20 cellular contexts compared by ENCODE assay signal in the genomic region with DNA sequence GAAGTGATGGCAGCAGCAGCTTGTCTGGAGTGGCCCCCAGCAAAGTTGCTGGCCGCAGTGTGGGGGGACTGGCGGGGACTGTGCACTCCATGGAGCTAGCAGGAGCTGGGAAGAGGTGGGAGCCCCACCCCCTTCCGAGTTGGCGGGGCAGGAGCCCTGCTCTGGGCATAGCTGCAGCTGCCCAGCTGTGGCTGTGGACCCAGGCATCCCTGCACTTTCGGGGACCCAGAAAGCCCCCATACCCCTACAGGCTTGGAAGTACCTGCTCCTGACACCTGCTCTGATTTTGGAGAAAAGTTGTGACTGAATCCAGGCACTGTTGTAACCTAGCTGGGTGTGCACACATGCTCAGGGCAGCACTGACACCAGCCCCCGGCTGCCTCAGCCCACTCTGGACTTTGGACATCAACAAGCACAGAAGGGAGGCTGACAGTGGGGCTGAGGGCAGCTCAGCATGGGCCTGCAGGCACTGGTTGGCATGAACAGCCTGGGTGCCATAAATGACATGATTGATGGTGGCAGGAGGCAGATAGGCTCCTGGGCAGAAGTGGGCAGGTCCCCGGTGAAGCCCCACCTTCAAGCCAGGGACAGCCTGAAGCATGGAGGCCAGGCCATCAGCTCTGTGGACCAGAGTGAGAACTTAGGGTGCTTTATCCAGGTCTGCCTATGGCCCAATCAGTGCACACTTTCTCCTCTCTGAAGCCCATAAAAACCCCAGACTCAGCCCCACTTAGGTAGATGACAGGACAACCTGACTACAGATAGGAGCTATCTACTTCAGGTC. TPM values are rescaled to one million over a fixed set of nuclear protein-coding genes. Genes with fewer than 3 reads are reported as not detected.
DNase-seq lines count a peak whose midpoint lies in the region; ATAC-seq, FAIRE-seq and TF ChIP-seq lines count a peak whose summit lies in the region.
"Had no signal": no experiment of that assay in that cellular context is flagged by ENCODE, and none has a peak within 500 bp of the region (broad histone marks: within the 10 kb centered on the region; RNA-seq: fewer than 3 reads in every experiment).

No MANE protein-coding gene starts in this region.

- intact Hi-C loops in K562 (cut with micrococcal nuclease): no loop called here
- intact Hi-C loops in right lobe of liver (cut with DNase I): no loop called here

- peaks cover 2% of the 10 kb centered on the region; the same call in 1 of the 2 replicates for H3K9me3 ChIP-seq in K562 (replicated peaks; ENCODE audit: control insufficient read depth, insufficient read depth, low read depth, low read length)
- H3K9me3 ChIP-seq in right lobe of liver: no peaks in the 10 kb centered on the region
- H3K9me3 ChIP-seq: HAP-1, SJCRH30 had no signal

- no peaks in the 10 kb centered on the region for H3K4me1 Mint-ChIP-seq in stimulated activated naive CD8-positive, alpha-beta T cell treated with anti-CD3 and anti-CD28 coated beads, Interleukin-15, amount 100 ng/mL, for 72 hours

- no peaks in the 10 kb centered on the region for H3K9me1 ChIP-seq in K562 (ENCODE audit: control insufficient read depth, insufficient read depth, low read length)

- peaks cover 33% of the 10 kb centered on the region; the same call in 2 of the 3 replicates for H3K36me3 ChIP-seq in K562 (ENCODE audit: control insufficient read depth, insufficient read depth, low read length)
- H3K36me3 ChIP-seq in right lobe of liver: peaks cover 0 to 26% (median 7%) of the 10 kb centered on the region in 4 donors
- H3K36me3 ChIP-seq: HAP-1 had no signal

- WGBS in K562 (ENCODE audit: insufficient coverage, low coverage, missing lambda C conversion rate): 81% methylated on average over 7 of the region's 7 CpGs
- WGBS in right lobe of liver (ENCODE audit: insufficient coverage, low coverage, low lambda C conversion rate, missing lambda C conversion rate): 60% methylated on average over 1 of the region's 7 CpGs

- no TSS peak for BruUV-seq in K562 (replicated peaks; lab: Mats Ljungman, UMichigan)

- peaks cover 0 to 3% of the 10 kb centered on the region in 2 experiments; a peak in 1 of 5 replicates for H3K4me1 ChIP-seq in K562 (replicated peaks in 1 of 2; ENCODE audit: control insufficient read depth in 2 of 2, insufficient read depth in 2 of 2, low read length in 2 of 2)
- H3K4me1 ChIP-seq in right lobe of liver: no peaks in the 10 kb centered on the region
- H3K4me1 ChIP-seq: HAP-1, SJCRH30 had no signal

- CTCF ChIA-PET in K562 (lab: Yijun Ruan, JAX; ENCODE audit: low intra/inter-chr PET ratio): no interaction called here

- no peaks in the 10 kb centered on the region for H4K20me1 ChIP-seq in K562 (replicated peaks; ENCODE audit: control insufficient read depth, insufficient read depth, low read length)

- H3K27ac Mint-ChIP-seq in stimulated activated naive CD8-positive, alpha-beta T cell treated with anti-CD3 and anti-CD28 coated beads, Interleukin-15, amount 100 ng/mL, for 72 hours: no peak overlapping the region

- POLR2A ChIA-PET in K562 (lab: Yijun Ruan, JAX): interaction anchor here (0.6 to 1.3 kb wide), 6 partner anchors 10 to 65 kb away, joined by 3 to 8 read pairs (median 4); a partner anchor contains a TSS

- H3K4me2 ChIP-seq in K562 (ENCODE audit: insufficient read depth, low read length): no peak overlapping the region

- no peak for FAIRE-seq in K562 (lab: Jason Lieb, UNC)
- FAIRE-seq: A204.1 had no signal

- DNase-seq in stimulated activated naive CD8-positive, alpha-beta T cell treated with anti-CD3 and anti-CD28 coated beads, Interleukin-15, amount 100 ng/mL, for 72 hours: no peak
- DNase-seq in stimulated activated naive CD8-positive, alpha-beta T cell treated with anti-CD3 and anti-CD28 coated beads, Interleukin-15, Interleukin-2, amounts not matched to agents 100 U/mL and 50 U/mL, for 24 hours: no peak
- no peak for DNase-seq in K562 (ENCODE audit: extremely low read depth in 1 of 4, low spot score in 3 of 4)
- peak in 1 of 3 donors; percentile 41 for DNase-seq in right lobe of liver
- no peak for DNase-seq in HuH-7.5 (ENCODE audit: low spot score)
- no peak for DNase-seq in stimulated activated CD8-positive, alpha-beta memory T cell treated with anti-CD3 and anti-CD28 coated beads, Interleukin-4, amount 100 ng/mL, for 48 hours
- DNase-seq in NCI-H1092 (lab: John Stamatoyannopoulos, UW): no peak
- DNase-seq: C1 segment of cervical spinal cord, DMS 273 treated with DMSO at 0.1 percent for 48 hours, KG1, NCI-H1048, NCI-H2107, NCI-H69, PC-3, SJCRH30 had no signal

- no peaks in the 10 kb centered on the region for H3K27me3 Mint-ChIP-seq in stimulated activated naive CD8-positive, alpha-beta T cell treated with anti-CD3 and anti-CD28 coated beads, Interleukin-15, amount 100 ng/mL, for 72 hours

- no peak for TF ChIP-seq RAD21 in K562 (CRISPR knock-in tag; conservative IDR thresholded peaks at IDR 0.05 in 1 of 2, IDR thresholded peaks at IDR 0.05 in 1 of 2)

- H3K4me3 ChIP-seq in K562 (no peak overlapping the region), right lobe of liver (no peak overlapping the region)
- H3K4me3 ChIP-seq: HAP-1, SJCRH30 had no signal

- no peak overlapping the region for H3K9ac ChIP-seq in K562 (ENCODE audit: insufficient read depth in 1 of 2, low read depth in 2 of 2, low read length in 2 of 2)

- peaks cover 0 to 16% of the 10 kb centered on the region in 2 donors for H3K9me3 Mint-ChIP-seq in stimulated activated naive CD8-positive, alpha-beta T cell treated with anti-CD3 and anti-CD28 coated beads, Interleukin-15, amount 100 ng/mL, for 72 hours

- H3K79me2 ChIP-seq in K562 (ENCODE audit: control insufficient read depth, insufficient read depth, low read length): no peaks in the 10 kb centered on the region

- TF ChIP-seq POLR2A in K562 (conservative IDR thresholded peaks at IDR 0.05): no peak
- TF ChIP-seq POLR2A in right lobe of liver (IDR thresholded peaks at IDR 0.05): no peak

- TF ChIP-seq CTCF in K562 (IDR thresholded peaks at IDR 0.05 in 2 of 3, conservative IDR thresholded peaks at IDR 0.05 in 1 of 3; ENCODE audit: insufficient read depth in 2 of 3, low read depth in 1 of 3, low read length in 3 of 3) (no peak), right lobe of liver (IDR thresholded peaks at IDR 0.05) (no peak)

- peak; percentile 28 for ATAC-seq in stimulated activated naive CD8-positive, alpha-beta T cell treated with anti-CD3 and anti-CD28 coated beads, Interleukin-15, amount 100 ng/mL, for 72 hours
- ATAC-seq in stimulated activated naive CD8-positive, alpha-beta T cell treated with anti-CD3 and anti-CD28 coated beads, Interleukin-15, Interleukin-2, amounts not matched to agents 100 U/mL and 50 U/mL, for 24 hours: no peak
- ATAC-seq in K562 (peak; percentile 49), right lobe of liver (peak; percentile 60 to 98 (median 96)), GM19035 (IDR thresholded peaks at IDR 0.05; ENCODE audit: unreplicated experiment) (no peak)
- ATAC-seq: PC-3 had no signal

- no peak overlapping the region for H2AFZ ChIP-seq in K562 (ENCODE audit: low read depth, low read length)

- in situ Hi-C loops in K562 (cut with MboI): no loop called here

- H3K27ac ChIP-seq in K562 (ENCODE audit: extremely low read depth, low read depth, low read length): no peak overlapping the region
- H3K27ac ChIP-seq in right lobe of liver: no peak overlapping the region
- H3K27ac ChIP-seq: HL-60, RWPE1, SJCRH30 had no signal

- no peak for TF ChIP-seq EP300 in K562 (IDR thresholded peaks at IDR 0.05; ENCODE audit: low read length)

- H3K4me3 Mint-ChIP-seq in stimulated activated naive CD8-positive, alpha-beta T cell treated with anti-CD3 and anti-CD28 coated beads, Interleukin-15, amount 100 ng/mL, for 72 hours: no peak overlapping the region

- H3K27me3 ChIP-seq in K562 (ENCODE audit: control insufficient read depth in 2 of 2, insufficient read depth in 2 of 2, low read length in 2 of 2): no peaks in the 10 kb centered on the region
- no peaks in the 10 kb centered on the region for H3K27me3 ChIP-seq in right lobe of liver
- H3K27me3 ChIP-seq: SJCRH30 had no signal

RNA-seq across cellular contexts. Expression of a gene that starts 12.6 kb away (rescaled TPM):
- 10.5 and 36.3 TPM in 2 replicates for total RNA-seq in K562 (2011; cell fraction: chromatin; rRNA removed; ENCODE audit: low replicate concordance)
- 7.8 and 10.5 TPM in 2 replicates for total RNA-seq in K562 (2011; cell fraction: nucleolus; rRNA removed)
- total RNA-seq in K562 (2011; cell fraction: nucleoplasm; rRNA removed): 14.8 and 27.5 TPM in 2 replicates
- 10.9 and 24.2 TPM in 2 replicates for total RNA-seq in K562 (2014; rRNA removed)
- total RNA-seq in K562 (2014; rRNA removed; fragmentation: Illumina TruSeq; extraction: Trizol): 13.4 and 18.0 TPM in 2 replicates
- total RNA-seq in K562 (2015; rRNA removed; fragmentation: Illumina TruSeq; extraction: Trizol): 10.5 and 11.8 TPM in 2 replicates
- 9.7 and 10.1 TPM in 2 replicates for total RNA-seq in K562 (2021)
- polyA plus RNA-seq in K562 (2011; rRNA removed): 11.7 and 13.3 TPM in 2 replicates
- polyA plus RNA-seq in K562 (2011; cell fraction: cytosol; rRNA removed): 1.9 and 4.1 TPM in 2 replicates
- polyA plus RNA-seq in K562 (2011; cell fraction: nucleus; rRNA removed): 12.0 and 17.9 TPM in 2 replicates
- polyA plus RNA-seq in K562 (2012): 6.1 and 9.3 TPM in 2 replicates
- 6.6 and 10.3 TPM in 2 replicates for polyA plus RNA-seq in K562 (2014; fragmentation: Illumina TruSeq; extraction: Trizol)
- 1 to 10 TPM; 2.1 to 3.3 TPM for polyA plus RNA-seq in K562 (2014; fragmentation: Nextera tagmentation; extraction: Ambion mirVana)
- 7.5 and 10.6 TPM in 2 replicates for polyA plus RNA-seq in K562 (2014; rRNA removed)
- 26.5 and 26.7 TPM in 2 replicates for polyA minus RNA-seq in K562 (2011; rRNA and poly(A)+ RNA removed)
- polyA minus RNA-seq in K562 (2011; cell fraction: cytosol; rRNA and poly(A)+ RNA removed): 9.6 and 16.6 TPM in 2 replicates
- polyA minus RNA-seq in K562 (2011; cell fraction: nucleus; rRNA and poly(A)+ RNA removed): 14.5 and 26.4 TPM in 2 replicates
- 10 to 100 TPM in 5 of 6 experiments, 1 to 10 TPM in 1; 8.0 to 13.0 (median 10.5) TPM for total RNA-seq in right lobe of liver

RNA-seq across cellular contexts. Expression of a gene that starts 12.8 kb away (rescaled TPM):
- total RNA-seq in K562 (2011; cell fraction: chromatin; rRNA removed; ENCODE audit: low replicate concordance): 28.4 and 31.8 TPM in 2 replicates
- 24.7 and 27.8 TPM in 2 replicates for total RNA-seq in K562 (2011; cell fraction: nucleolus; rRNA removed)
- 25.7 and 27.4 TPM in 2 replicates for total RNA-seq in K562 (2011; cell fraction: nucleoplasm; rRNA removed)
- total RNA-seq in K562 (2014; rRNA removed): 48.4 and 65.3 TPM in 2 replicates
- total RNA-seq in K562 (2014; rRNA removed; fragmentation: Illumina TruSeq; extraction: Trizol): 77.3 and 80.8 TPM in 2 replicates
- total RNA-seq in K562 (2015; rRNA removed; fragmentation: Illumina TruSeq; extraction: Trizol): 91.4 and 97.5 TPM in 2 replicates
- 88.6 and 103 TPM in 2 replicates for total RNA-seq in K562 (2021)
- 81.4 and 84.4 TPM in 2 replicates for polyA plus RNA-seq in K562 (2011; rRNA removed)
- polyA plus RNA-seq in K562 (2011; cell fraction: cytosol; rRNA removed): 56.2 and 87.8 TPM in 2 replicates
- polyA plus RNA-seq in K562 (2011; cell fraction: nucleus; rRNA removed): 56.6 and 58.2 TPM in 2 replicates
- 36.2 and 50.9 TPM in 2 replicates for polyA plus RNA-seq in K562 (2012)
- polyA plus RNA-seq in K562 (2014; fragmentation: Illumina TruSeq; extraction: Trizol): 62.3 and 85.4 TPM in 2 replicates
- polyA plus RNA-seq in K562 (2014; fragmentation: Nextera tagmentation; extraction: Ambion mirVana): 10 to 100 TPM; 30.0 to 48.3 TPM
- polyA plus RNA-seq in K562 (2014; rRNA removed): 54.1 and 60.6 TPM in 2 replicates
- 97.0 and 97.2 TPM in 2 replicates for polyA minus RNA-seq in K562 (2011; rRNA and poly(A)+ RNA removed)
- 64.3 and 65.9 TPM in 2 replicates for polyA minus RNA-seq in K562 (2011; cell fraction: cytosol; rRNA and poly(A)+ RNA removed)
- polyA minus RNA-seq in K562 (2011; cell fraction: nucleus; rRNA and poly(A)+ RNA removed): 31.9 and 65.2 TPM in 2 replicates
- total RNA-seq in right lobe of liver: 10 to 100 TPM; 11.8 to 25.0 (median 17.3) TPM

Comparison
In these comparisons a context has a peak if more than half of its experiments do, and no peak if none do; other contexts are left out.
1. ATAC-seq: peak in stimulated activated naive CD8-positive, alpha-beta T cell treated with anti-CD3 and anti-CD28 coated beads, Interleukin-15, amount 100 ng/mL, for 72 hours (single experiment), K562 (single experiment) and right lobe of liver (4 of 4); none in stimulated activated naive CD8-positive, alpha-beta T cell treated with anti-CD3 and anti-CD28 coated beads, Interleukin-15, Interleukin-2, amounts not matched to agents 100 U/mL and 50 U/mL, for 24 hours (single experiment) and GM19035 (single experiment).